Comparison of ENCODE assay signal across 8 cellular contexts in the genomic region with DNA sequence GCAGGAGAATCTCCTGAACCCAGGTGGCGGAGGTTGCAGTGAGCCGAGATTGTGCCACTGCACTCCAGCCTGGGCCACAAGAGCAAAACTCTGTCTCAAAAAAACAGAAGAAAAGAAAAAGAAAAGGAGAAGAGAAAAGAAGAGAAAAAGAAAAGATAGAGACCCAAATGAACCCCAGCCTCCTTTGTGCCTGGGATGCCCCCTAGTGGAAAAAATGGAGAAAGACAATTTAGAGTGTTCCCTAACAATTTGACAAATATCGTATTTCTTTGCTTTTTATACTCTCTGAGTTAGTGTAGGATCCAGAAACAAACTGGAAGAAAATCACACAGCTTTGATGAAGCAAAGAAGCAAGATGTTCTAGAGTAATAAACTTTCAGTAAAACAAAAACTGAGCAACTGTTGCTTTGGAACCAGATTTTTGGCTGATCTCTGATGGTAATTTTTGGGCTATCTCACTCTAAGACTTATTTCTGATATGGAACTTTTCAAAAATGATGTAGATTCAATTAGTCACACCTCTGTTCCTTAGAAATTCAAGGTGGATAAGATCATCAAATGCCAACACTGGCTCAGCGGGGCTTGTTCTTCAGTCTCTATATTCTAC. TPM values are rescaled to one million over a fixed set of nuclear protein-coding genes. Genes with fewer than 3 reads are reported as not detected.
DNase-seq lines count a peak whose midpoint lies in the region; ATAC-seq and TF ChIP-seq lines count a peak whose summit lies in the region.

No MANE protein-coding gene starts in this region.

- in situ Hi-C loops in KBM-7 (cut with MboI; ENCODE audit: low pct_unique_long_range_greater_than_20kb, low sequenced_read_pairs): no loop called here

- TF ChIP-seq CTCF in ascending aorta (IDR thresholded peaks at IDR 0.05) (peak in 2 of 3 experiments; percentile 18 to 33), neural cell (IDR thresholded peaks at IDR 0.05; ENCODE audit: poor library complexity, severe bottlenecking) (peak; percentile 51), omental fat pad (IDR thresholded peaks at IDR 0.05) (no peak)

- no peaks in the 10 kb centered on the region for H4K20me1 ChIP-seq in neural cell (ENCODE audit: insufficient read depth)

- intact Hi-C loops in ascending aorta (cut with DNase I): no loop called here

- H3K4me3 ChIP-seq in ascending aorta: no peak overlapping the region
- no peak overlapping the region for H3K4me3 ChIP-seq in neural cell (ENCODE audit: low read length)

- DNase-seq in Daoy (ENCODE audit: low read depth) (peak; percentile 36), KBM-7 (peak; percentile 15), ascending aorta (ENCODE audit: low spot score in 2 of 2) (no peak), omental fat pad (ENCODE audit: low spot score) (no peak), T1000 (lab: John Stamatoyannopoulos, UW) (no peak)
- no peak for DNase-seq in activated effector memory CD4-positive, alpha-beta T cell treated with anti-CD3 and anti-CD28 coated beads, Interleukin-2, amount 50 U/mL, for 16 hours

- H3K9ac ChIP-seq in neural cell (ENCODE audit: low read length): no peak overlapping the region

- H3F3A ChIP-seq in neural cell (ENCODE audit: insufficient read depth, low read length, poor library complexity, severe bottlenecking): no peaks in the 10 kb centered on the region

- TF ChIP-seq RAD21 in neural cell (conservative IDR thresholded peaks at IDR 0.05): peak; percentile 55

- no peak overlapping the region for H2AFZ ChIP-seq in neural cell (ENCODE audit: low read depth, low read length)

- H3K4me1 ChIP-seq in ascending aorta: no peaks in the 10 kb centered on the region

- no peak overlapping the region for H3K4me2 ChIP-seq in neural cell (ENCODE audit: low read length)

- no peak for TF ChIP-seq EP300 in neural cell (conservative IDR thresholded peaks at IDR 0.05; ENCODE audit: poor library complexity, severe bottlenecking)

- H3K27me3 ChIP-seq in ascending aorta (no peaks in the 10 kb centered on the region), neural cell (ENCODE audit: insufficient read depth, low read depth, low read length) (no peaks in the 10 kb centered on the region)

- H3K36me3 ChIP-seq in ascending aorta (no peaks in the 10 kb centered on the region), neural cell (ENCODE audit: insufficient read depth, low read length) (no peaks in the 10 kb centered on the region)

- peaks cover 0 to 19% of the 10 kb centered on the region in 2 donors for H3K9me3 ChIP-seq in ascending aorta
- H3K9me3 ChIP-seq in neural cell (ENCODE audit: low read length): no peaks in the 10 kb centered on the region

- ATAC-seq in HG02610 (IDR thresholded peaks at IDR 0.05; ENCODE audit: unreplicated experiment) (no peak), omental fat pad (ENCODE audit: low FRiP score) (no peak)

- H3K27ac ChIP-seq in ascending aorta: no peak overlapping the region
- no peak overlapping the region for H3K27ac ChIP-seq in neural cell (ENCODE audit: low read length)

- H3K9me2 ChIP-seq in neural cell (ENCODE audit: insufficient read depth, low read length): no peaks in the 10 kb centered on the region

- no peaks in the 10 kb centered on the region for H3K79me2 ChIP-seq in neural cell (replicated peaks; ENCODE audit: insufficient read depth, low read length)

TF ChIP-seq in neural cell, 6 proteins besides CTCF, POLR2A, EP300 and RAD21:
- TF ChIP-seq TAF1 (IDR thresholded peaks at IDR 0.05; ENCODE audit: low read depth) (no peak), REST (IDR thresholded peaks at IDR 0.05; ENCODE audit: borderline replicate concordance) (no peak)

RNA-seq across cellular contexts. Expression of gene PRKAB1, which starts 18.6 kb away (rescaled TPM):
- total RNA-seq in Daoy (2014; rRNA removed; shearing (Covaris generic)): 17.4 and 39.4 TPM in 2 replicates
- total RNA-seq in ascending aorta (41.2 TPM), omental fat pad (10 to 100 TPM; 12.2 to 25.9 (median 20.5) TPM)
- 36.8 and 38.0 TPM in 2 replicates for polyA plus RNA-seq in neural cell
- 32.9 and 34.0 TPM in 2 replicates for polyA minus RNA-seq in neural cell

RNA-seq across cellular contexts. Expression of gene TMEM233, which starts 55.7 kb away (rescaled TPM):
- total RNA-seq in Daoy (2014; rRNA removed; shearing (Covaris generic)): 1.8 and 2.7 TPM in 2 replicates
- total RNA-seq in ascending aorta (not detected), omental fat pad (under 1 TPM in 3 of 4 donors, not detected in 1; 0.12 to 0.38 (median 0.19) TPM)
- polyA plus RNA-seq in neural cell: not detected in 2 replicates
- polyA minus RNA-seq in neural cell: not detected in 2 replicates

Comparison
In these comparisons a context has a peak if more than half of its experiments do, and no peak if none do; other contexts are left out.
1. DNase-seq: peak in Daoy (single experiment) and KBM-7 (single experiment); none in ascending aorta (0 of 2), activated effector memory CD4-positive, alpha-beta T cell treated with anti-CD3 and anti-CD28 coated beads, Interleukin-2, amount 50 U/mL, for 16 hours (single experiment), omental fat pad (single experiment) and T1000 (single experiment).
2. CTCF ChIP-seq: peak in ascending aorta (2 of 3) and neural cell (single experiment); none in omental fat pad (0 of 3).